31 cellular contexts compared by ENCODE assay signal in genomic region chr3:11903047-11903446, GRCh38.
"Had no signal": no experiment of that assay in that cellular context is flagged by ENCODE, and none has a peak within 500 bp of the region (broad histone marks: within the 10 kb centered on the region; RNA-seq: fewer than 3 reads in every experiment).

No MANE protein-coding gene starts in this region.

- DNase-seq: activated CD4-positive, alpha-beta T cell treated with anti-CD3 and anti-CD28 coated beads, Interleukin-2, amount 10 ng/mL, durations not matched to agents 24 days and 14 days; activated CD4-positive, alpha-beta T cell treated with anti-CD3 and anti-CD28 coated beads, Interleukin-2, amount 50 U/mL, for 4 hours; activated CD4-positive, CD25-positive, alpha-beta regulatory T cell; activated CD8-positive, alpha-beta T cell treated with anti-CD3 and anti-CD28 coated beads, Interleukin-2, amount 10 ng/mL, durations not matched to agents 7 days and 5 days; activated gamma-delta T cell; activated naive CD4-positive, alpha-beta T cell treated with Interleukin-2 at 50 U/mL for 16 hours; activated naive CD8-positive, alpha-beta T cell treated with anti-CD3 and anti-CD28 coated beads, Interleukin-2, amount 10 ng/mL, durations not matched to agents 7 days and 5 days; activated T-cell treated with anti-CD3 and anti-CD28 coated beads, Interleukin-2, amount 50 U/mL, for 24 hours; amygdala; MM.1S; MV-4-11; NCI-H1092; NCI-H1436 treated with DMSO at 0.1 percent for 48 hours; NCI-H1694 treated with DMSO at 0.1 percent for 48 hours; NCI-H2029; NCI-H345; NCI-H524 treated with DMSO at 0.1 percent for 48 hours; PC-3; Peyer's patch; SIG-M5; T-helper 1 cell; T-helper 2 cell; T-helper 9 cell; WERI-Rb-1 had no signal

- H3K4me2 ChIP-seq: KMS-11 had no signal

- H3K27me3 ChIP-seq: ascending aorta, Peyer's patch had no signal

- ATAC-seq: activated CD8-positive, alpha-beta T cell treated with anti-CD3 and anti-CD28 coated beads, Interleukin-2, amount 10 ng/mL, durations not matched to agents 7 days and 5 days; PC-3; Right ventricle myocardium inferior; SK-N-SH treated with all-trans-retinoic acid at 6 μM for 48 hours had no signal

- H3K9me3 Mint-ChIP-seq: activated CD4-positive, alpha-beta T cell treated with anti-CD3 and anti-CD28 coated beads, Interleukin-2, amount 10 ng/mL, durations not matched to agents 24 days and 14 days; activated naive CD4-positive, alpha-beta T cell treated with anti-CD3 and anti-CD28 coated beads, Interleukin-2, amount 50 U/mL, for 24 hours; activated naive CD8-positive, alpha-beta T cell treated with anti-CD3 and anti-CD28 coated beads, Interleukin-2, amount 10 ng/mL, durations not matched to agents 7 days and 5 days; activated T-cell treated with anti-CD3 and anti-CD28 coated beads, Interleukin-2, amount 50 U/mL, for 24 hours; activated T-helper 2 cell treated with anti-CD3 and anti-CD28 coated beads, Interferon-gamma antibody, Interleukin-2, Interleukin-4, amounts not matched to agents 10 μg/mL and 5 μg/mL and 100 μg/mL, durations not matched to agents 14 hours and 24 hours and 36 hours had no signal

- H3K27ac Mint-ChIP-seq: activated CD4-positive, alpha-beta T cell treated with anti-CD3 and anti-CD28 coated beads, Interleukin-2, amount 10 ng/mL, durations not matched to agents 24 days and 14 days; activated CD8-positive, alpha-beta T cell treated with anti-CD3 and anti-CD28 coated beads, Interleukin-2, amount 10 ng/mL, durations not matched to agents 7 days and 5 days; activated naive CD4-positive, alpha-beta T cell treated with anti-CD3 and anti-CD28 coated beads, Interleukin-2, amount 50 U/mL, for 24 hours; activated naive CD8-positive, alpha-beta T cell treated with anti-CD3 and anti-CD28 coated beads, Interleukin-2, amount 10 ng/mL, durations not matched to agents 7 days and 5 days; activated T-cell treated with anti-CD3 and anti-CD28 coated beads, Interleukin-2, amount 50 U/mL, for 24 hours; activated T-helper 2 cell treated with anti-CD3 and anti-CD28 coated beads, Interferon-gamma antibody, Interleukin-2, Interleukin-4, amounts not matched to agents 10 μg/mL and 5 μg/mL and 100 μg/mL, durations not matched to agents 14 hours and 24 hours and 36 hours had no signal

- H3K4me3 ChIP-seq: ascending aorta, Peyer's patch had no signal

- H3K36me3 Mint-ChIP-seq: activated naive CD4-positive, alpha-beta T cell treated with anti-CD3 and anti-CD28 coated beads, Interleukin-2, amount 50 U/mL, for 24 hours; activated naive CD8-positive, alpha-beta T cell treated with anti-CD3 and anti-CD28 coated beads, Interleukin-2, amount 10 ng/mL, durations not matched to agents 7 days and 5 days had no signal

- H3K27ac ChIP-seq: ascending aorta, KMS-11, Peyer's patch, RWPE1, WERI-Rb-1 had no signal

- H3K4me1 Mint-ChIP-seq: activated CD4-positive, alpha-beta T cell treated with anti-CD3 and anti-CD28 coated beads, Interleukin-2, amount 10 ng/mL, durations not matched to agents 24 days and 14 days; activated naive CD4-positive, alpha-beta T cell treated with anti-CD3 and anti-CD28 coated beads, Interleukin-2, amount 50 U/mL, for 24 hours; activated naive CD8-positive, alpha-beta T cell treated with anti-CD3 and anti-CD28 coated beads, Interleukin-2, amount 10 ng/mL, durations not matched to agents 7 days and 5 days had no signal

- H3K27me3 Mint-ChIP-seq: activated CD4-positive, alpha-beta T cell treated with anti-CD3 and anti-CD28 coated beads, Interleukin-2, amount 10 ng/mL, durations not matched to agents 24 days and 14 days; activated naive CD4-positive, alpha-beta T cell treated with anti-CD3 and anti-CD28 coated beads, Interleukin-2, amount 50 U/mL, for 24 hours; activated T-cell treated with anti-CD3 and anti-CD28 coated beads, Interleukin-2, amount 50 U/mL, for 24 hours had no signal

- H3K4me1 ChIP-seq: ascending aorta, Peyer's patch had no signal

- H3K36me3 ChIP-seq: ascending aorta, Peyer's patch, WERI-Rb-1 had no signal

- H3K9me3 ChIP-seq: ascending aorta, Peyer's patch had no signal

- H3K9ac ChIP-seq: KMS-11 had no signal

- H3K4me3 Mint-ChIP-seq: activated CD4-positive, alpha-beta T cell treated with anti-CD3 and anti-CD28 coated beads, Interleukin-2, amount 10 ng/mL, durations not matched to agents 24 days and 14 days; activated CD8-positive, alpha-beta T cell treated with anti-CD3 and anti-CD28 coated beads, Interleukin-2, amount 10 ng/mL, durations not matched to agents 7 days and 5 days; activated naive CD4-positive, alpha-beta T cell treated with anti-CD3 and anti-CD28 coated beads, Interleukin-2, amount 50 U/mL, for 24 hours; activated naive CD8-positive, alpha-beta T cell treated with anti-CD3 and anti-CD28 coated beads, Interleukin-2, amount 10 ng/mL, durations not matched to agents 7 days and 5 days; activated T-cell treated with anti-CD3 and anti-CD28 coated beads, Interleukin-2, amount 50 U/mL, for 24 hours had no signal
